In the genomic region with DNA sequence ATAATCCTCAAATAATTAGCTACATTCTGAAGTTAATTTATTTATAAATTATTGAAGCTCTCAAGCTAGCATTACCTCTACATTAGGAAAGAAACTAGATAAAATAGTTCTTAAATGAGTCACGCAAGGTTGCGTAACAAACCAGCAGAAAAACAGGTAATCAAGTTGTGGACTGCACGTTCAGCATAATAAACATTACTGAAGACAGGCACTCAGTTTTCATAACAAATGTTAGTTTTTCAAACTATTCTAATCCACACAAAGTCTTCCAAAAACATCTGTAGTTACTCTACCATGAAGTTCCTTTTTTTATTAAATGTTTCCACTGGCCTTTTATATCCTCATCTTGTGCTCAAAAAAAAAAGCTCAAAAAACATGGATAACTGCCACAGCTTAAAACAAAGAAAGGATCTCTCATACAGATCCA, we compare ENCODE assay signal across 8 cellular contexts. TPM values are rescaled to one million over a fixed set of nuclear protein-coding genes. Genes with fewer than 3 reads are reported as not detected.
DNase-seq lines count a peak whose midpoint lies in the region; ATAC-seq and TF ChIP-seq lines count a peak whose summit lies in the region.

No MANE protein-coding gene starts in this region.

- peaks cover 66% of the 10 kb centered on the region for H3K79me2 ChIP-seq in DOHH2 (ENCODE audit: control insufficient read depth, low read length)
- peaks cover 53% of the 10 kb centered on the region for H3K79me2 ChIP-seq in OCI-LY1 (ENCODE audit: insufficient read depth, low read length)

- no peaks in the 10 kb centered on the region for H3K27me3 ChIP-seq in DOHH2 (ENCODE audit: control insufficient read depth, low read length)
- H3K27me3 ChIP-seq in OCI-LY1 (ENCODE audit: insufficient read depth, low read length): no peaks in the 10 kb centered on the region
- no peaks in the 10 kb centered on the region for H3K27me3 ChIP-seq in endocrine pancreas (ENCODE audit: control insufficient read depth, insufficient read depth, low read length)

- H3K9me3 ChIP-seq in DOHH2 (ENCODE audit: control insufficient read depth, insufficient read depth, low read length) (no peaks in the 10 kb centered on the region), OCI-LY1 (ENCODE audit: low read length) (no peaks in the 10 kb centered on the region), endocrine pancreas (ENCODE audit: control insufficient read depth, low read length) (no peaks in the 10 kb centered on the region)

- H3K9me2 ChIP-seq in DOHH2 (replicated peaks; ENCODE audit: control insufficient read depth, low read length) (no peaks in the 10 kb centered on the region), OCI-LY1 (ENCODE audit: low read depth, low read length) (no peaks in the 10 kb centered on the region)

- H3K27ac ChIP-seq in DOHH2 (ENCODE audit: low read depth, low read length) (0 out of 2 replicates have a peak overlapping the region, but pooled peaks have one; percentile 0), OCI-LY1 (ENCODE audit: low read depth, low read length, poor library complexity, severe bottlenecking) (peak overlapping the region; percentile 17)

- peaks cover 11% of the 10 kb centered on the region; the same call in 1 of the 2 replicates for H3F3A ChIP-seq in DOHH2 (ENCODE audit: control insufficient read depth, insufficient read depth)
- no peaks in the 10 kb centered on the region for H3F3A ChIP-seq in OCI-LY1 (ENCODE audit: insufficient read depth, low read length)

- H3K4me1 ChIP-seq in DOHH2 (ENCODE audit: control insufficient read depth, low read length) (peaks cover 60% of the 10 kb centered on the region), OCI-LY1 (ENCODE audit: insufficient read depth, low read length, severe bottlenecking) (peaks cover 58% of the 10 kb centered on the region), endocrine pancreas (ENCODE audit: control insufficient read depth, insufficient read depth, low read length) (peaks cover 31% of the 10 kb centered on the region)

- no peak overlapping the region for H2AFZ ChIP-seq in OCI-LY1 (ENCODE audit: low read length)

- H3K9ac ChIP-seq in OCI-LY1 (ENCODE audit: low read length) (peak overlapping the region; percentile 89), endocrine pancreas (ENCODE audit: control insufficient read depth, insufficient read depth, low read length) (no peak overlapping the region)

- H3K4me2 ChIP-seq in DOHH2 (ENCODE audit: low read length) (peak overlapping the region; percentile 87), OCI-LY1 (ENCODE audit: low read length) (peak overlapping the region; percentile 96)

- DNase-seq in omental fat pad (ENCODE audit: low spot score) (no peak), amniotic stem cell (lab: John Stamatoyannopoulos, UW) (no peak), NCI-H1105 treated with DMSO at 0.1 percent for 48 hours (lab: John Stamatoyannopoulos, UW) (no peak)
- DNase-seq in activated naive CD4-positive, alpha-beta T cell treated with Interleukin-2 at 50 U/mL for 16 hours: no peak

- ATAC-seq in omental fat pad (ENCODE audit: low FRiP score) (peak; percentile 43), HG03460 (IDR thresholded peaks at IDR 0.05; ENCODE audit: unreplicated experiment) (no peak)

- peak overlapping the region; percentile 78 for H3K4me3 ChIP-seq in DOHH2 (ENCODE audit: low read length)
- peak overlapping the region; percentile 98 for H3K4me3 ChIP-seq in OCI-LY1 (ENCODE audit: low read depth, low read length, poor library complexity, severe bottlenecking)
- H3K4me3 ChIP-seq in endocrine pancreas (ENCODE audit: control insufficient read depth, insufficient read depth, low read length): peak overlapping the region; percentile 97

- H4K20me1 ChIP-seq in DOHH2 (ENCODE audit: control insufficient read depth, insufficient read depth, low read depth, low read length) (no peaks in the 10 kb centered on the region), OCI-LY1 (ENCODE audit: insufficient read depth, low read length) (no peaks in the 10 kb centered on the region)

- H3K36me3 ChIP-seq in DOHH2 (ENCODE audit: control insufficient read depth, low read length) (peaks cover 43% of the 10 kb centered on the region), OCI-LY1 (ENCODE audit: insufficient read depth, low read length) (peaks cover 33% of the 10 kb centered on the region; the same call in 1 of the 2 replicates), endocrine pancreas (ENCODE audit: control insufficient read depth, insufficient read depth, low read length) (no peaks in the 10 kb centered on the region)

- no peak for TF ChIP-seq CTCF in DOHH2 (IDR thresholded peaks at IDR 0.05; ENCODE audit: low read depth, low read length, poor library complexity, severe bottlenecking)
- TF ChIP-seq CTCF in OCI-LY1 (IDR thresholded peaks at IDR 0.05; ENCODE audit: low read length): no peak
- no peak for TF ChIP-seq CTCF in omental fat pad (IDR thresholded peaks at IDR 0.05)

RNA-seq across cellular contexts. Expression of gene TOR1AIP2, which starts 1.3 kb away (rescaled TPM):
- 100 to 1,000 TPM in 1 of 4 donors, 10 to 100 TPM in 3; 65.9 to 138 (median 86.1) TPM for total RNA-seq in omental fat pad

RNA-seq across cellular contexts. Expression of gene TOR1AIP1, which starts 5.8 kb away (rescaled TPM):
- total RNA-seq in omental fat pad: 10 to 100 TPM; 57.3 to 88.4 (median 65.8) TPM
